Comparison of ENCODE assay signal across 18 cellular contexts in genomic region chr7:155843426-155844018, GRCh38. TPM values are rescaled to one million over a fixed set of nuclear protein-coding genes. Genes with fewer than 3 reads are reported as not detected.
DNase-seq lines count a peak whose midpoint lies in the region; ATAC-seq and TF ChIP-seq lines count a peak whose summit lies in the region.
"Had no signal": no experiment of that assay in that cellular context is flagged by ENCODE, and none has a peak within 500 bp of the region (broad histone marks: within the 10 kb centered on the region; RNA-seq: fewer than 3 reads in every experiment).

No MANE protein-coding gene starts in this region.

- BruUV-seq in PC-9 (replicated peaks; lab: Mats Ljungman, UMichigan), result no TSS peak

- H3K4me2 ChIP-seq in PC-9 (peak overlapping the region; percentile 14; the same call in 1 of the 2 replicates), neural progenitor cell (no peak overlapping the region)
- H3K4me2 ChIP-seq: BLaER1 had no signal

- H3K36me3 ChIP-seq in PC-9 (ENCODE audit: low read depth) (no peaks in the 10 kb centered on the region), endodermal cell (ENCODE audit: control insufficient read depth, insufficient read depth, low read length) (no peaks in the 10 kb centered on the region), upper lobe of left lung (no peaks in the 10 kb centered on the region), neural progenitor cell (no peaks in the 10 kb centered on the region)
- H3K36me3 ChIP-seq: BLaER1, SJSA1 had no signal

- TF ChIP-seq CTCF in PC-9 (conservative IDR thresholded peaks at IDR 0.05), result no peak
- no peak for TF ChIP-seq CTCF in endodermal cell (conservative IDR thresholded peaks at IDR 0.05)
- no peak for TF ChIP-seq CTCF in upper lobe of left lung (IDR thresholded peaks at IDR 0.05)
- no peak for TF ChIP-seq CTCF in neural progenitor cell (IDR thresholded peaks at IDR 0.05)

- H4K20me1 ChIP-seq in PC-9 (ENCODE audit: insufficient read depth) (no peaks in the 10 kb centered on the region), neural progenitor cell (ENCODE audit: low read depth) (no peaks in the 10 kb centered on the region)
- H4K20me1 ChIP-seq: BLaER1 had no signal

- H3K9me3 ChIP-seq in PC-9 (ENCODE audit: insufficient read depth, low read depth) (no peaks in the 10 kb centered on the region), endodermal cell (ENCODE audit: control insufficient read depth, low read length) (no peaks in the 10 kb centered on the region), upper lobe of left lung (no peaks in the 10 kb centered on the region), neural progenitor cell (ENCODE audit: low read depth) (no peaks in the 10 kb centered on the region)
- H3K9me3 ChIP-seq: BLaER1, SJSA1 had no signal

- no peaks in the 10 kb centered on the region for H3K27me3 ChIP-seq in PC-9 (ENCODE audit: insufficient read depth, low read depth)
- H3K27me3 ChIP-seq in endodermal cell (ENCODE audit: control insufficient read depth, insufficient read depth, low read length, poor library complexity, severe bottlenecking), result no peaks in the 10 kb centered on the region
- H3K27me3 ChIP-seq in upper lobe of left lung, result no peaks in the 10 kb centered on the region
- H3K27me3 ChIP-seq in neural progenitor cell, result no peaks in the 10 kb centered on the region

- POLR2A ChIA-PET in PC-9 (lab: Charles Lee; ENCODE audit: unreplicated experiment), result no interaction called here

- 94 to 96% methylated on average over 8 to 20 of the region's 20 CpGs for WGBS in endodermal cell (ENCODE audit: insufficient coverage in 1 of 2, insufficient read length in 1 of 2), 2 experiments
- 82% methylated on average over 18 to 20 of the region's 20 CpGs for WGBS in upper lobe of left lung, 2 donors

- H3F3A ChIP-seq in PC-9 (ENCODE audit: insufficient read depth, low read depth) (no peaks in the 10 kb centered on the region), neural progenitor cell (ENCODE audit: low read depth) (no peaks in the 10 kb centered on the region)

- H2AFZ ChIP-seq in PC-9 (no peak overlapping the region), neural progenitor cell (replicated peaks) (no peak overlapping the region)

- H3K27ac Mint-ChIP-seq in endodermal cell, result no peak overlapping the region
- H3K27ac Mint-ChIP-seq in neural progenitor cell, result no peak overlapping the region
- H3K27ac Mint-ChIP-seq: CD8-positive, alpha-beta memory T cell had no signal

- peak; percentile 5 to 24 for ATAC-seq in upper lobe of left lung (ENCODE audit: low FRiP score in 2 of 2)

- H3K4me1 ChIP-seq in PC-9 (replicated peaks; ENCODE audit: insufficient read depth) (peaks cover 12% of the 10 kb centered on the region), endodermal cell (ENCODE audit: control insufficient read depth, insufficient read depth, low read length) (no peaks in the 10 kb centered on the region), upper lobe of left lung (peaks cover 0 to 8% (median 6%) of the 10 kb centered on the region in 4 donors), neural progenitor cell (no peaks in the 10 kb centered on the region)
- H3K4me1 ChIP-seq: SJSA1 had no signal

- CTCF ChIA-PET in PC-9 (lab: Charles Lee), result no interaction called here

- DNase-seq in PC-9 (no peak), endodermal cell (peak; percentile 21), mesenteric fat pad (ENCODE audit: low spot score) (peak; percentile 85), upper lobe of left lung (peak in 1 of 2 donors; percentile 29), neural progenitor cell (ENCODE audit: low spot score) (no peak), NOMO-1 treated with dmso at 0.1 percent for 144 hours (lab: John Stamatoyannopoulos, UW; ENCODE audit: unreplicated experiment) (no peak), GM19238 (ENCODE audit: insufficient read length, low spot score) (no peak)
- DNase-seq: CD8-positive, alpha-beta memory T cell; DMS 273 treated with DMSO at 0.1 percent for 48 hours; HCEC 1CT; MV-4-11; NCI-H1436; NCI-H2029 treated with DMSO at 0.1 percent for 48 hours; NCI-H510A treated with DMSO at 0.1 percent for 48 hours had no signal

- no peak for TF ChIP-seq POLR2A in upper lobe of left lung (IDR thresholded peaks at IDR 0.05)

- no peaks in the 10 kb centered on the region for H3K9me2 ChIP-seq in PC-9 (ENCODE audit: insufficient read depth)

- H3K9me3 Mint-ChIP-seq in endodermal cell (no peaks in the 10 kb centered on the region), neural progenitor cell (no peaks in the 10 kb centered on the region)
- H3K9me3 Mint-ChIP-seq: CD8-positive, alpha-beta memory T cell had no signal

- H3K79me2 ChIP-seq in PC-9 (ENCODE audit: low read depth) (no peaks in the 10 kb centered on the region), neural progenitor cell (ENCODE audit: low read depth) (no peaks in the 10 kb centered on the region)

- no peak overlapping the region for H3K4me3 Mint-ChIP-seq in endodermal cell
- no peak overlapping the region for H3K4me3 Mint-ChIP-seq in neural progenitor cell
- H3K4me3 Mint-ChIP-seq: CD8-positive, alpha-beta memory T cell had no signal

- H3K27ac ChIP-seq in PC-9, result no peak overlapping the region
- no peak overlapping the region for H3K27ac ChIP-seq in endodermal cell (ENCODE audit: low read depth, low read length)
- peak overlapping the region in 3 of 4 donors; percentile 33 to 79 (median 53) for H3K27ac ChIP-seq in upper lobe of left lung
- H3K27ac ChIP-seq in neural progenitor cell, result no peak overlapping the region
- H3K27ac ChIP-seq: BLaER1, RWPE1, SJSA1 had no signal

- no peak for TF ChIP-seq EP300 in upper lobe of left lung (IDR thresholded peaks at IDR 0.05)

- no peak overlapping the region for H3K9ac ChIP-seq in endodermal cell (ENCODE audit: extremely low read depth, low read length, poor library complexity, severe bottlenecking)
- no peak overlapping the region for H3K9ac ChIP-seq in neural progenitor cell
- H3K9ac ChIP-seq: BLaER1 had no signal

- intact Hi-C loops in PC-9 (cut with micrococcal nuclease; ENCODE audit: unreplicated experiment), result loop anchor here (1.0 kb wide), 1 partner anchor 79 kb away; no protein-coding TSS in a partner anchor

- H3K4me1 Mint-ChIP-seq in endodermal cell (no peaks in the 10 kb centered on the region), neural progenitor cell (no peaks in the 10 kb centered on the region)
- H3K4me1 Mint-ChIP-seq: CD8-positive, alpha-beta memory T cell had no signal

- H3K27me3 Mint-ChIP-seq in endodermal cell (ENCODE audit: insufficient read depth), result peaks cover 5% of the 10 kb centered on the region
- peaks cover under 1% of the 10 kb centered on the region for H3K27me3 Mint-ChIP-seq in neural progenitor cell (ENCODE audit: insufficient read depth, low read depth)

- H3K4me3 ChIP-seq in PC-9 (no peak overlapping the region), endodermal cell (ENCODE audit: low read length) (no peak overlapping the region), upper lobe of left lung (peak overlapping the region in 1 of 4 donors; percentile 6), neural progenitor cell (no peak overlapping the region)
- H3K4me3 ChIP-seq: BLaER1, SJSA1 had no signal

- H3K36me3 Mint-ChIP-seq in endodermal cell (ENCODE audit: low read depth), result no peaks in the 10 kb centered on the region
- no peaks in the 10 kb centered on the region for H3K36me3 Mint-ChIP-seq in neural progenitor cell
- H3K36me3 Mint-ChIP-seq: CD8-positive, alpha-beta memory T cell had no signal

RNA-seq across cellular contexts. Expression of gene SHH, which starts 31.3 kb away (rescaled TPM):
- total RNA-seq in PC-9 (2021) (not detected in 2 replicates), endodermal cell (1 to 10 TPM in 1 of 2 donors, under 1 TPM in 1; 0.99 to 1.6 TPM), mesenteric fat pad (not detected), upper lobe of left lung (1 to 10 TPM; 6.1 to 9.6 (median 6.2) TPM), neural progenitor cell (ENCODE audit: low replicate concordance) (0.03 TPM in 1 of 2 replicates, not detected in the other)
- 0.93 TPM for polyA plus RNA-seq in endodermal cell (2013, experiment 1 of 2)
- polyA plus RNA-seq in endodermal cell (2013, experiment 2 of 2), result 0.41 TPM
- total RNA-seq: CD8-positive, alpha-beta memory T cell; HT1080; SJSA1 had no signal
- polyA plus RNA-seq: CD8-positive, alpha-beta memory T cell had no signal

Comparison
In these comparisons a context has a peak if more than half of its experiments do, and no peak if none do; other contexts are left out.
1. DNase-seq: peak in endodermal cell (single experiment) and mesenteric fat pad (single experiment); none in PC-9 (0 of 2), neural progenitor cell (single experiment), NOMO-1 treated with dmso at 0.1 percent for 144 hours (single experiment) and GM19238 (single experiment).
2. H3K27ac ChIP-seq: peak in upper lobe of left lung (3 of 4); none in PC-9 (single experiment), endodermal cell (single experiment) and neural progenitor cell (single experiment).